ENCODE assay signal across 8 cellular contexts in the genomic region with DNA sequence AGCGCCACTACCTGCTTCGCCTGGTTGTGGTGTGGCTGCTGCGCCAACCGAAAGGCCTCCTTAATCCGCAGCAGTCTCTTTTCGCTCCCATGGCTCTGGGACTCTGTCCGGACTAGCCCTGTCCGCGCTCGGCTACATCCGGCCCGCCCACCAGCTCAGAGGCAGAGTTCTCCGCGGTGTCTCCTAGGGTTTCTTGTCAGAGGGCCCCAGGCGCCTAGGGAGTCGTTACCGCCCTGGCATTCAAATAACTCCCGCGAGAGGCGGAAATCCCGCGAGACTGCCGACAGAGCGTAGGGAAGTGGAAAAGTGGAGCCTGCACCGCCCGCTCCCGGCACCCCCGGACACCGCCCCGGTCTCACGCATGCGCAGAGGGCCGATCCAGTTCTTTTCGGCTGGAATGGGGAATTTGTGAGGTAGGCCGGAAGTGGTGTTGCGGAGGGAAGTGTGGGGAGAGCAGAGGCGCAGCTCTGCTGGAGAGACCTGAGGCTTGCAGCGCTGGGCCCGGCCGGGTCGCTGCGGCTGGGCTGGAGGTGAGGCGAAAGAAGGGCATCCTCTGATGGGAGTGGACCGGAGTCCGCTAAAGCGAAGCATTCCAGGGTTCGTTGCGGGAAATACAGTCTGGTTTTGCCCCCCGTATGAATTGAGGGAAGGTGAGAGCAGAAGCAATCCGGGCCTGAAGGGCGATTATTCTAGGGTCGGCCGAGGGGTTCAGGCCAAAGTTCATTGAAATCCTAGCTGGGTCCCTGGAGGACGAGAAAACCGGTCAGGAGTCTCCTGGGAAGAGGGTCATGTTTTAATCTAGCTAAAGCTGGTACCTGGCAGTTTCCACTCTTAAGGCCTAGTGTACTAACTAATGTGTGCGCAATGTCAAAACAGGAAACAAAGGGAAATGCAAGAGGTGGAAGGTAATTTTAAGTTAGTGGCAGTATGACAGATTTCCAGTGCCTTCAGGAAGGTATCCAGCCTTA. TPM values are rescaled to one million over a fixed set of nuclear protein-coding genes. Genes with fewer than 3 reads are reported as not detected.
A peak's percentile ranks its signal among the peaks of the same experiment; 100 is the strongest.
DNase-seq lines count a peak whose midpoint lies in the region; ATAC-seq and TF ChIP-seq lines count a peak whose summit lies in the region.

A gene (plus strand): TSS at position 456 of the 968 bp plus-strand sequence. CDS start 5,151 bp downstream, outside the sequence.

- H3K27me3 Mint-ChIP-seq in activated B cell treated with CpG ODN at 0.5 μM for 24 hours: no peaks in the 10 kb centered on the region
- H3K27me3 Mint-ChIP-seq in immature natural killer cell (ENCODE audit: low read depth in 3 of 3): peaks cover 0 to 8% (median 8%) of the 10 kb centered on the region in 3 donors

- H3K4me3 Mint-ChIP-seq in activated B cell treated with CpG ODN at 0.5 μM for 24 hours (peak within 1 kb of the TSS; percentile 97), immature natural killer cell (peak within 1 kb of the TSS; percentile 87 to 99 (median 97))

- CTCF ChIA-PET in activated B cell treated with CpG ODN at 0.5 μM for 24 hours (lab: Charles Lee): interaction anchor here (0.8 kb wide), 1 partner anchor 124 kb away, joined by 3 read pairs; no protein-coding TSS in a partner anchor

- H3K36me3 Mint-ChIP-seq in activated B cell treated with CpG ODN at 0.5 μM for 24 hours (ENCODE audit: low read depth) (peaks cover 18% of the 10 kb centered on the region), immature natural killer cell (peaks cover 4 to 7% (median 5%) of the 10 kb centered on the region in 3 donors)

- TF ChIP-seq POLR2A in GM18951 (IDR thresholded peaks at IDR 0.05; ENCODE audit: extremely low read depth, insufficient read depth, insufficient read length): peak; percentile 88

- intact Hi-C loops in activated B cell treated with CpG ODN at 0.5 μM for 24 hours (cut with micrococcal nuclease): loop anchor here (1.0 to 10.0 kb wide), 3 partner anchors 26 to 679 kb away; a partner anchor contains a TSS

- ATAC-seq in HG03196 (IDR thresholded peaks at IDR 0.05; ENCODE audit: unreplicated experiment) (peak; percentile 94), activated B cell treated with CpG ODN at 0.5 μM for 24 hours (ENCODE audit: low read depth) (peak; percentile 98)

- TF ChIP-seq CTCF in activated B cell treated with CpG ODN at 0.5 μM for 24 hours (IDR thresholded peaks at IDR 0.05): no peak

- H3K4me1 Mint-ChIP-seq in activated B cell treated with CpG ODN at 0.5 μM for 24 hours (peaks cover 27% of the 10 kb centered on the region), immature natural killer cell (peaks cover 27 to 46% of the 10 kb centered on the region in 2 donors)

- H3K9me3 Mint-ChIP-seq in activated B cell treated with CpG ODN at 0.5 μM for 24 hours (no peaks in the 10 kb centered on the region), immature natural killer cell (no peaks in the 10 kb centered on the region)

- peak within 1 kb of the TSS; percentile 90 for H3K27ac ChIP-seq in caudate nucleus (ENCODE audit: low read depth, low read length)

- POLR2A ChIA-PET in activated B cell treated with CpG ODN at 0.5 μM for 24 hours (lab: Charles Lee): interaction anchor here (1.6 to 2.3 kb wide), 2 partner anchors 24 to 27 kb away, joined by 4 to 14 read pairs; a partner anchor contains a TSS

- in situ Hi-C loops in GM18951 (cut with MboI; ENCODE audit: low sequenced_read_pairs, unreplicated experiment): no loop called here

- H3K27ac Mint-ChIP-seq in activated B cell treated with CpG ODN at 0.5 μM for 24 hours (peak within 1 kb of the TSS; percentile 93), immature natural killer cell (peak within 1 kb of the TSS; percentile 81 to 96 (median 92))

- DNase-seq in AG08395 (ENCODE audit: low spot score) (peak; percentile 100), NCI-H345 (lab: John Stamatoyannopoulos, UW) (peak; percentile 97), activated B cell treated with CpG ODN at 0.5 μM for 24 hours (peak; percentile 98), caudate nucleus (lab: John Stamatoyannopoulos, UW) (peak; percentile 88 to 99 (median 98)), immature natural killer cell (peak; percentile 92 to 93 (median 92)), smooth muscle cell of the brain vasculature (ENCODE audit: low read depth, low spot score) (peak; percentile 96)

RNA-seq across cellular contexts. Expression of the gene that starts here (rescaled TPM):
- total RNA-seq in activated B cell treated with CpG ODN at 0.5 μM for 24 hours: 9.1 and 11.3 TPM in 2 replicates
- 10 to 100 TPM; 47.9 to 58.3 (median 50.2) TPM for polyA plus RNA-seq in immature natural killer cell

Comparison
In these comparisons a context has a peak if more than half of its experiments do, and no peak if none do; other contexts are left out.
1. Peak in every context shown above with its lines: DNase-seq, ATAC-seq and H3K27ac ChIP-seq.